8 cellular contexts compared by ENCODE assay signal in the genomic region with DNA sequence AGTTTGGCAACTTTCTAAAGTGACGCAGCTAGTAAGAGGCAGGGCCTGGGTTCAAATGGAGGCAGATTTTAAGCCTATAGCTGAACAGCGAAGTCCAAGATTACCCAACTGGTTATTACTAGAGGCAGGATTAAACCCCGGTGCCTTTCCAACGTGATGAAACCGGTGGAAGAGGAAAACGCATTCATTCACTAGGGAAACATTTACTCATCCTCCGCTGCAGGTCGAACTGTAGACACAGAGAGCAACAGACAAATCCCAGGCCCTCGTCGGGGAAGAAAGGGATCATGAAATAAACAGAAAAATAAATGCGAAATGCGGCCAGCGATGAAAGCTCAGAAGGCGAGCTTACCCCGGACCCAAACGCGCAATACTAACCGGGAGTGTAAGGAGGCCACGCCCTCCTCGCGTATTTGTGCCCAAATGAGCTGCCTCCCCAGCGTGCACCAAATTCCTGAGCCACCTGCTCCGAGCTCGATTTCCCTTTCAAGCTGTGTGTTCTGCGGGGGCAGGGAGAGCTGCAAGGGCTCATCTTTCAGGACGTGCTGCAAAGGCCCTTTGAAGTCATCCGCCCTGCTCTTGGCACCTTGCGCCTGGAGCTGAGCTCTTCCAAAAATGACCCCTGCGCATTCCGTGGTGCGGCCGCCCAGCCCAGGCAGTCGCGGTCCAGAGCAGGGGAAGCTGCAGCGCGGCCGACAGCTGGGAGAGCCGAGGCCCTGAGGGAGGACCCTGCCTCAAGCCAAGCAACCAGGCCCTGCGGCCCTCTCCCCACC. TPM values are rescaled to one million over a fixed set of nuclear protein-coding genes. Genes with fewer than 3 reads are reported as not detected.
DNase-seq lines count a peak whose midpoint lies in the region; ATAC-seq and TF ChIP-seq lines count a peak whose summit lies in the region.

No MANE protein-coding gene starts in this region.

- peaks cover 36% of the 10 kb centered on the region for H3K27me3 Mint-ChIP-seq in activated CD4-positive, alpha-beta memory T cell treated with anti-CD3 and anti-CD28 coated beads, Interleukin-2, amount 10 ng/mL, durations not matched to agents 7 days and 5 days
- H3K27me3 Mint-ChIP-seq in activated naive CD4-positive, alpha-beta T cell treated with anti-CD3 and anti-CD28 coated beads, Interleukin-2, amount 10 ng/mL, durations not matched to agents 7 days and 5 days: peaks cover 73% of the 10 kb centered on the region

- POLR2A ChIA-PET in activated CD4-positive, alpha-beta memory T cell treated with anti-CD3 and anti-CD28 coated beads, Interleukin-2, amount 10 ng/mL, durations not matched to agents 7 days and 5 days (lab: Charles Lee): no interaction called here

- no peak for TF ChIP-seq CTCF in right lobe of liver (IDR thresholded peaks at IDR 0.05)

- H3K9me3 Mint-ChIP-seq in activated CD4-positive, alpha-beta memory T cell treated with anti-CD3 and anti-CD28 coated beads, Interleukin-2, amount 10 ng/mL, durations not matched to agents 7 days and 5 days: no peaks in the 10 kb centered on the region
- no peaks in the 10 kb centered on the region for H3K9me3 Mint-ChIP-seq in activated naive CD4-positive, alpha-beta T cell treated with anti-CD3 and anti-CD28 coated beads, Interleukin-2, amount 10 ng/mL, durations not matched to agents 7 days and 5 days

- no peaks in the 10 kb centered on the region for H3K4me1 Mint-ChIP-seq in activated CD4-positive, alpha-beta memory T cell treated with anti-CD3 and anti-CD28 coated beads, Interleukin-2, amount 10 ng/mL, durations not matched to agents 7 days and 5 days
- H3K4me1 Mint-ChIP-seq in activated naive CD4-positive, alpha-beta T cell treated with anti-CD3 and anti-CD28 coated beads, Interleukin-2, amount 10 ng/mL, durations not matched to agents 7 days and 5 days: peaks cover 3% of the 10 kb centered on the region

- no peaks in the 10 kb centered on the region for H3K9me3 ChIP-seq in duodenal mucosa (ENCODE audit: control insufficient read depth in 1 of 2, low read length in 2 of 2)
- H3K9me3 ChIP-seq in right lobe of liver: no peaks in the 10 kb centered on the region
- no peaks in the 10 kb centered on the region for H3K9me3 ChIP-seq in subcutaneous abdominal adipose tissue (ENCODE audit: control insufficient read depth in 5 of 5, low read length in 5 of 5)

- peak; percentile 20 for TF ChIP-seq POLR2A in right lobe of liver (IDR thresholded peaks at IDR 0.05)

- peak overlapping the region; percentile 28 to 60 for H3K4me3 ChIP-seq in duodenal mucosa (ENCODE audit: low read depth in 1 of 2, low read length in 2 of 2)
- H3K4me3 ChIP-seq in right lobe of liver: no peak overlapping the region
- H3K4me3 ChIP-seq in subcutaneous abdominal adipose tissue (ENCODE audit: low read depth in 1 of 5, low read length in 5 of 5): peak overlapping the region; percentile 11 to 52 (median 38)

- H3K27ac Mint-ChIP-seq in activated CD4-positive, alpha-beta memory T cell treated with anti-CD3 and anti-CD28 coated beads, Interleukin-2, amount 10 ng/mL, durations not matched to agents 7 days and 5 days: no peak overlapping the region
- H3K27ac Mint-ChIP-seq in activated naive CD4-positive, alpha-beta T cell treated with anti-CD3 and anti-CD28 coated beads, Interleukin-2, amount 10 ng/mL, durations not matched to agents 7 days and 5 days: no peak overlapping the region

- peak; percentile 57 for DNase-seq in NCI-H2196 treated with DMSO at 0.1 percent for 48 hours (lab: John Stamatoyannopoulos, UW; ENCODE audit: unreplicated experiment)
- peak in 2 of 3 donors; percentile 52 to 59 for DNase-seq in right lobe of liver
- DNase-seq in activated CD4-positive, alpha-beta memory T cell treated with anti-CD3 and anti-CD28 coated beads, Interleukin-2, amount 10 ng/mL, durations not matched to agents 7 days and 5 days: no peak
- DNase-seq in stimulated activated CD4-positive, alpha-beta T cell treated with anti-CD3 and anti-CD28 coated beads, Interleukin-15, amount 100 ng/mL, for 24 hours: no peak
- DNase-seq in activated naive CD4-positive, alpha-beta T cell treated with anti-CD3 and anti-CD28 coated beads, Interleukin-2, amount 10 ng/mL, durations not matched to agents 7 days and 5 days: no peak

- H3K27me3 ChIP-seq in duodenal mucosa (ENCODE audit: control insufficient read depth in 1 of 2, insufficient read depth in 2 of 2, low read length in 2 of 2) (peaks cover 8 to 20% of the 10 kb centered on the region in 2 donors), right lobe of liver (no peaks in the 10 kb centered on the region), subcutaneous abdominal adipose tissue (ENCODE audit: control insufficient read depth in 5 of 5, insufficient read depth in 4 of 5, low read length in 5 of 5) (peaks cover 0 to 5% (median 0%) of the 10 kb centered on the region in 5 donors)

- H3K4me1 ChIP-seq in duodenal mucosa (ENCODE audit: control insufficient read depth in 1 of 2, insufficient read depth in 2 of 2, low read length in 2 of 2): peaks cover 3 to 22% of the 10 kb centered on the region in 2 donors
- peaks cover 2 to 38% (median 12%) of the 10 kb centered on the region in 4 donors for H3K4me1 ChIP-seq in right lobe of liver
- peaks cover 17 to 88% (median 65%) of the 10 kb centered on the region in 5 donors for H3K4me1 ChIP-seq in subcutaneous abdominal adipose tissue (ENCODE audit: control insufficient read depth in 5 of 5, insufficient read depth in 5 of 5, low read length in 5 of 5)

- ATAC-seq in right lobe of liver: peak in 2 of 4 donors; percentile 9 to 17
- no peak for ATAC-seq in GM21526 (IDR thresholded peaks at IDR 0.05; ENCODE audit: low FRiP score, unreplicated experiment)

- CTCF ChIA-PET in activated CD4-positive, alpha-beta memory T cell treated with anti-CD3 and anti-CD28 coated beads, Interleukin-2, amount 10 ng/mL, durations not matched to agents 7 days and 5 days (lab: Charles Lee): interaction anchor here (1.0 to 1.6 kb wide), 2 partner anchors 18 to 170 kb away, joined by 3 to 4 read pairs; no protein-coding TSS in a partner anchor
- CTCF ChIA-PET in activated naive CD4-positive, alpha-beta T cell treated with anti-CD3 and anti-CD28 coated beads, Interleukin-2, amount 10 ng/mL, durations not matched to agents 7 days and 5 days (lab: Charles Lee): interaction anchor here (1.5 kb wide), 1 partner anchor 18 kb away, joined by 6 read pairs; no protein-coding TSS in a partner anchor

- H3K4me3 Mint-ChIP-seq in activated CD4-positive, alpha-beta memory T cell treated with anti-CD3 and anti-CD28 coated beads, Interleukin-2, amount 10 ng/mL, durations not matched to agents 7 days and 5 days: no peak overlapping the region
- no peak overlapping the region for H3K4me3 Mint-ChIP-seq in activated naive CD4-positive, alpha-beta T cell treated with anti-CD3 and anti-CD28 coated beads, Interleukin-2, amount 10 ng/mL, durations not matched to agents 7 days and 5 days

- no peak overlapping the region for H3K9ac ChIP-seq in duodenal mucosa (ENCODE audit: low read depth in 1 of 2, low read length in 2 of 2)
- peak overlapping the region in 1 of 5 donors; percentile 1 for H3K9ac ChIP-seq in subcutaneous abdominal adipose tissue (ENCODE audit: low read length in 5 of 5)

- intact Hi-C loops in right lobe of liver (cut with DNase I): no loop called here

- no peaks in the 10 kb centered on the region for H3K36me3 Mint-ChIP-seq in activated CD4-positive, alpha-beta memory T cell treated with anti-CD3 and anti-CD28 coated beads, Interleukin-2, amount 10 ng/mL, durations not matched to agents 7 days and 5 days (ENCODE audit: low read depth)
- no peaks in the 10 kb centered on the region for H3K36me3 Mint-ChIP-seq in activated naive CD4-positive, alpha-beta T cell treated with anti-CD3 and anti-CD28 coated beads, Interleukin-2, amount 10 ng/mL, durations not matched to agents 7 days and 5 days

- H3K36me3 ChIP-seq in duodenal mucosa (ENCODE audit: control insufficient read depth in 1 of 2, insufficient read depth in 2 of 2, low read length in 2 of 2) (no peaks in the 10 kb centered on the region), right lobe of liver (no peaks in the 10 kb centered on the region), subcutaneous abdominal adipose tissue (ENCODE audit: control insufficient read depth in 5 of 5, insufficient read depth in 5 of 5, low read length in 5 of 5) (no peaks in the 10 kb centered on the region)

- WGBS in right lobe of liver (ENCODE audit: insufficient coverage, low coverage, low lambda C conversion rate, missing lambda C conversion rate): 40% methylated on average over 20 of the region's 39 CpGs

- H3K27ac ChIP-seq in duodenal mucosa (ENCODE audit: low read depth, low read length) (no peak overlapping the region), right lobe of liver (peak overlapping the region in 1 of 3 donors; percentile 23), subcutaneous abdominal adipose tissue (ENCODE audit: low read depth, low read length) (no peak overlapping the region)

RNA-seq across cellular contexts. Expression of gene PDYN, which starts 46.9 kb away (rescaled TPM):
- total RNA-seq in right lobe of liver: not detected
- not detected for total RNA-seq in activated CD4-positive, alpha-beta memory T cell treated with anti-CD3 and anti-CD28 coated beads, Interleukin-2, amount 10 ng/mL, durations not matched to agents 7 days and 5 days

RNA-seq across cellular contexts. Expression of gene SIRPA, which starts 51.7 kb away (rescaled TPM):
- 10 to 100 TPM; 26.8 to 42.7 (median 34.8) TPM for total RNA-seq in right lobe of liver
- total RNA-seq in activated CD4-positive, alpha-beta memory T cell treated with anti-CD3 and anti-CD28 coated beads, Interleukin-2, amount 10 ng/mL, durations not matched to agents 7 days and 5 days: not detected

Comparison
In these comparisons a context has a peak if more than half of its experiments do, and no peak if none do; other contexts are left out.
1. DNase-seq: peak in NCI-H2196 treated with DMSO at 0.1 percent for 48 hours (single experiment) and right lobe of liver (2 of 3); none in activated CD4-positive, alpha-beta memory T cell treated with anti-CD3 and anti-CD28 coated beads, Interleukin-2, amount 10 ng/mL, durations not matched to agents 7 days and 5 days (single experiment), stimulated activated CD4-positive, alpha-beta T cell treated with anti-CD3 and anti-CD28 coated beads, Interleukin-15, amount 100 ng/mL, for 24 hours (single experiment) and activated naive CD4-positive, alpha-beta T cell treated with anti-CD3 and anti-CD28 coated beads, Interleukin-2, amount 10 ng/mL, durations not matched to agents 7 days and 5 days (single experiment).
2. H3K4me3 ChIP-seq: peak in duodenal mucosa (2 of 2) and subcutaneous abdominal adipose tissue (5 of 5); none in right lobe of liver (0 of 3).
3. RNA of gene SIRPA, which starts 51.7 kb away (total RNA-seq): 26.8 to 42.7 TPM in right lobe of liver; not detected in activated CD4-positive, alpha-beta memory T cell treated with anti-CD3 and anti-CD28 coated beads, Interleukin-2, amount 10 ng/mL, durations not matched to agents 7 days and 5 days; every median in the first group is over 10 times any median in the second.